ENCODE assay signal across 8 cellular contexts in the genomic region with DNA sequence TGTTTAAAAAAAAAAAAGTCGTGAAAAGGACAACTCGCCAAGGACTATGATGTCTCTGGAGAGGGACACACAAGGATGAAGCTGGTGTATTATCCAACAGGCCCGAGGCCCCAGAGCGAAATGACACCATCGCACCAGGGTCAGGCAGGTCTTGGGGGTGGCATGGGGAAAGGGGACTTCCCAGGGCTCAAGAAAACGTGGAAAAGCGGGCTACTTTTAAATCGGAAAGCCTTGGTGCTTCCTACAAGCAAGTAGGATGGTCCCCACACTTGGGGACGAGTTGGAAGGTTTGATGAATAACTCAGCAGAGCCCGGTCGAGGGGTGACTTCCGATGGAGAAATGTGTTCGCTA. TPM values are rescaled to one million over a fixed set of nuclear protein-coding genes. Genes with fewer than 3 reads are reported as not detected.
DNase-seq lines count a peak whose midpoint lies in the region; ATAC-seq and TF ChIP-seq lines count a peak whose summit lies in the region.

No MANE protein-coding gene starts in this region.

- H3K27me3 ChIP-seq in MM.1S (replicated peaks; ENCODE audit: insufficient read depth, low read length) (no peaks in the 10 kb centered on the region), aorta (ENCODE audit: control insufficient read depth in 1 of 2, insufficient read depth in 2 of 2, low read length in 1 of 2) (no peaks in the 10 kb centered on the region)

- H3K4me3 Mint-ChIP-seq in activated T-cell treated with anti-CD3 and anti-CD28 coated beads, Interleukin-2, amount 50 U/mL, for 24 hours = peak overlapping the region; percentile 96
- H3K4me3 Mint-ChIP-seq in mesothelial cell of epicardium = peak overlapping the region; percentile 95

- H3K27ac Mint-ChIP-seq in activated T-cell treated with anti-CD3 and anti-CD28 coated beads, Interleukin-2, amount 50 U/mL, for 24 hours = peak overlapping the region; percentile 97
- peak overlapping the region; percentile 95 for H3K27ac Mint-ChIP-seq in mesothelial cell of epicardium

- H3K36me3 ChIP-seq in MM.1S (replicated peaks; ENCODE audit: insufficient read depth, low read length) (0 out of 2 replicates have a peak, but pooled peaks cover 3% of the 10 kb centered on the region), aorta (ENCODE audit: control insufficient read depth in 1 of 2, insufficient read depth in 2 of 2, low read length in 1 of 2) (peaks cover 3 to 4% of the 10 kb centered on the region in 2 donors)

- intact Hi-C loops in aorta (cut with DNase I) = loop anchor here in 1 of 2 donors (5.0 kb wide), 1 partner anchor 287 kb away; a partner anchor contains a TSS

- H3K27me3 Mint-ChIP-seq in activated T-cell treated with anti-CD3 and anti-CD28 coated beads, Interleukin-2, amount 50 U/mL, for 24 hours = no peaks in the 10 kb centered on the region
- no peaks in the 10 kb centered on the region for H3K27me3 Mint-ChIP-seq in mesothelial cell of epicardium (ENCODE audit: low read depth)

- H3K4me1 ChIP-seq in MM.1S (ENCODE audit: low read length) (peaks cover 19% of the 10 kb centered on the region), aorta (ENCODE audit: control insufficient read depth in 1 of 2, insufficient read depth in 2 of 2, low read length in 2 of 2) (peaks cover 2 to 10% of the 10 kb centered on the region in 2 donors)

- H2AFZ ChIP-seq in MM.1S (ENCODE audit: low read length) = peak overlapping the region; percentile 89

- H3K4me3 ChIP-seq in MM.1S (ENCODE audit: low read length) (peak overlapping the region; percentile 83), aorta (ENCODE audit: low read length in 2 of 2) (peak overlapping the region; percentile 69 to 98)

- peaks cover 88% of the 10 kb centered on the region for H3K36me3 Mint-ChIP-seq in activated T-cell treated with anti-CD3 and anti-CD28 coated beads, Interleukin-2, amount 50 U/mL, for 24 hours (ENCODE audit: low read depth)
- H3K36me3 Mint-ChIP-seq in mesothelial cell of epicardium = peaks cover 17% of the 10 kb centered on the region

- ATAC-seq in aorta (ENCODE audit: low FRiP score) (no peak), GM18868 (IDR thresholded peaks at IDR 0.05; ENCODE audit: unreplicated experiment) (no peak)

- no peaks in the 10 kb centered on the region for H3F3A ChIP-seq in MM.1S (ENCODE audit: insufficient read depth, low read length)

- TF ChIP-seq CTCF in MM.1S (IDR thresholded peaks at IDR 0.05; ENCODE audit: low read length) = no peak
- no peak for TF ChIP-seq CTCF in mesothelial cell of epicardium (IDR thresholded peaks at IDR 0.05; ENCODE audit: unreplicated experiment)

- peak overlapping the region; percentile 85 for H3K9ac ChIP-seq in MM.1S (ENCODE audit: low read length)

- H3K79me2 ChIP-seq in MM.1S (ENCODE audit: low read length) = peaks cover 65% of the 10 kb centered on the region

- peaks cover 70% of the 10 kb centered on the region for H3K4me1 Mint-ChIP-seq in activated T-cell treated with anti-CD3 and anti-CD28 coated beads, Interleukin-2, amount 50 U/mL, for 24 hours (ENCODE audit: low read depth)
- peaks cover 22% of the 10 kb centered on the region for H3K4me1 Mint-ChIP-seq in mesothelial cell of epicardium

- no peaks in the 10 kb centered on the region for H4K20me1 ChIP-seq in MM.1S (ENCODE audit: insufficient read depth, low read length)

- H3K4me2 ChIP-seq in MM.1S (ENCODE audit: low read depth, low read length) = peak overlapping the region; percentile 93

- 0 to 1% methylated on average over 13 of the region's 13 CpGs for WGBS in aorta, 2 donors

- H3K9me2 ChIP-seq in MM.1S (replicated peaks; ENCODE audit: insufficient read depth, low read length) = no peaks in the 10 kb centered on the region

- DNase-seq in activated T-cell treated with anti-CD3 and anti-CD28 coated beads, Interleukin-2, amount 50 U/mL, for 24 hours = no peak
- DNase-seq in activated T-cell treated with anti-CD3 and anti-CD28 coated beads, Interleukin-2, amount 50 U/mL, for 48 hours = no peak
- DNase-seq in MM.1S = no peak
- DNase-seq in mesothelial cell of epicardium (ENCODE audit: low spot score in 2 of 2, unreplicated experiment in 2 of 2) = peak in 1 of 2 experiments; percentile 40
- DNase-seq in aorta = no peak
- no peak for DNase-seq in GOT3 (lab: John Stamatoyannopoulos, UW)

- H3K9me3 ChIP-seq in MM.1S (replicated peaks; ENCODE audit: insufficient read depth, low read length) = no peaks in the 10 kb centered on the region
- H3K9me3 ChIP-seq in aorta (ENCODE audit: control insufficient read depth, low read length) = no peaks in the 10 kb centered on the region

- H3K27ac ChIP-seq in MM.1S (ENCODE audit: low read length) (peak overlapping the region; percentile 29; the same call in 1 of the 2 replicates), cingulate gyrus (ENCODE audit: low read depth, low read length) (peak overlapping the region; percentile 35), aorta (ENCODE audit: low read depth in 1 of 2, low read length in 2 of 2) (peak overlapping the region in 1 of 2 donors; percentile 49)

- no peaks in the 10 kb centered on the region for H3K9me3 Mint-ChIP-seq in activated T-cell treated with anti-CD3 and anti-CD28 coated beads, Interleukin-2, amount 50 U/mL, for 24 hours
- no peaks in the 10 kb centered on the region for H3K9me3 Mint-ChIP-seq in mesothelial cell of epicardium

RNA-seq across cellular contexts. Expression of a gene that starts 0.5 kb away (rescaled TPM):
- total RNA-seq in mesothelial cell of epicardium (33.4 to 36.3 TPM (median 34.0 TPM) in 3 replicates), aorta (10 to 100 TPM; 33.5 to 36.6 TPM)
- 10 to 100 TPM; 29.9 to 36.1 TPM for polyA plus RNA-seq in aorta
